In the genomic region with DNA sequence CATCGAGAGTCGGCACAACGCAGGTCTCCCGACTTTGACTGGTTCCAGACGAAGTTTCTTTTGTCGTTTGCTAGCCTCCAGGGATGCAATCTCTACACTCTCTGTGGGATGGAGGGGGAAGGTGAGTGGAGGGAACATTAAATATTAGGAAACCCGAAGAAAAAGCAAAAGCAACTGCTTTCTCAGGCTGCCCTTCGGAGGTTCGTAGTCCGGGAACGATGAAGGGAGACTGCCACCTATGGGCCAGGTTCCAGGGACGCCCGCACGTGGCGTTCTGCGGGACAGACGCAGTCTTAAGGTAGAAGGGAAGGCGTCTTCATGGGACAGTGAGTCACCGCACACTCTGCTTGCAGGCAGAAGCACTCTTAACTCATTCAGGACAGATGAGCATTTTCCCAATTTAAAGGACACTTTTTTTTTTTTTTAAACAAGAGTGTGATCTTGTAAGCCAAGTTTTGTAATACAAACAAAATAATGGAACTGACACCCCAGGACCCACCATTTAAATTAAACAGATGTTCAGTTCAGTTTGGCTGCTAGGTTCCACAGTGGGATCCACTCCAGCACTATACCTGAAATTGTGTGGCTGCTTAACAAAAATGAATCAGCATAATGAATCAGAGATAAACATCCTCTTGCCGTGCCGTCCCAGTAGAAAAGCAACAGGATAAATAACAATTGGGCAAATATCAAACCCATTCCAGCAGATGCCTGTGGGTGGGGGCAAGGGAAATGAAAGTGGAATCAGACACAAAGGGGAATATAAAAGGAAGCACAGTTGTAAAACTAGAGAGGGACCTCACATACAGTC, we compare ENCODE assay signal across 8 cellular contexts.
DNase-seq lines count a peak whose midpoint lies in the region; ATAC-seq and TF ChIP-seq lines count a peak whose summit lies in the region.

No MANE protein-coding gene starts in this region.

- no peaks in the 10 kb centered on the region for H3K9me3 ChIP-seq in Caco-2

- H3K9me3 Mint-ChIP-seq in Caco-2 (ENCODE audit: unreplicated experiment) (no peaks in the 10 kb centered on the region), HFFc6 (no peaks in the 10 kb centered on the region)
- no peaks in the 10 kb centered on the region for H3K9me3 Mint-ChIP-seq in activated CD4-positive, alpha-beta T cell treated with anti-CD3 and anti-CD28 coated beads, Interleukin-2, amount 10 ng/mL, durations not matched to agents 24 days and 14 days

- H3K4me3 ChIP-seq in Caco-2 (ENCODE audit: low read depth, low read length), result peak overlapping the region; percentile 30

- DNase-seq in Caco-2, result peak; percentile 84 to 86
- DNase-seq in HFFc6, result peak; percentile 80
- peak; percentile 35 for DNase-seq in NCI-H345 treated with DMSO at 0.1 percent for 48 hours (lab: John Stamatoyannopoulos, UW; ENCODE audit: unreplicated experiment)
- peak; percentile 93 for DNase-seq in activated CD4-positive, alpha-beta T cell treated with anti-CD3 and anti-CD28 coated beads, Interleukin-2, amount 10 ng/mL, durations not matched to agents 24 days and 14 days
- DNase-seq in dedifferentiated amniotic fluid mesenchymal stem cell (ENCODE audit: extremely low spot score), result peak; percentile 69
- peak; percentile 86 for DNase-seq in left lobe of liver (ENCODE audit: low spot score)
- peak; percentile 64 to 66 for DNase-seq in stimulated activated CD4-positive, alpha-beta T cell treated with anti-CD3 and anti-CD28 coated beads, Interleukin-1b, Interleukin-23, amount 100 ng/mL, for 4 hours (ENCODE audit: low read depth in 2 of 2)

- H3K36me3 ChIP-seq in Caco-2 (ENCODE audit: control insufficient read depth, insufficient read depth, low read length), result no peaks in the 10 kb centered on the region

- POLR2A ChIA-PET in Caco-2 (lab: Charles Lee), result no interaction called here

- H3K4me1 Mint-ChIP-seq in Caco-2 (ENCODE audit: low read depth, unreplicated experiment) (peaks cover 21% of the 10 kb centered on the region), HFFc6 (ENCODE audit: low read depth) (peaks cover 45% of the 10 kb centered on the region)
- H3K4me1 Mint-ChIP-seq in activated CD4-positive, alpha-beta T cell treated with anti-CD3 and anti-CD28 coated beads, Interleukin-2, amount 10 ng/mL, durations not matched to agents 24 days and 14 days, result peaks cover 11% of the 10 kb centered on the region

- H3K27ac Mint-ChIP-seq in Caco-2 (ENCODE audit: unreplicated experiment) (no peak overlapping the region), HFFc6 (peak overlapping the region; percentile 78)
- no peak overlapping the region for H3K27ac Mint-ChIP-seq in activated CD4-positive, alpha-beta T cell treated with anti-CD3 and anti-CD28 coated beads, Interleukin-2, amount 10 ng/mL, durations not matched to agents 24 days and 14 days

- no peaks in the 10 kb centered on the region for H3K27me3 ChIP-seq in Caco-2 (replicated peaks; ENCODE audit: control insufficient read depth, insufficient read depth, low read length)

- TF ChIP-seq CTCF in Caco-2 (IDR thresholded peaks at IDR 0.05; ENCODE audit: insufficient read depth in 1 of 2, low read depth in 1 of 2, low read length in 1 of 2, severe bottlenecking in 1 of 2, unreplicated experiment in 1 of 2) (peak; percentile 72 to 92), HFFc6 (IDR thresholded peaks at IDR 0.05) (peak; percentile 89)

- no TSS peak for BruUV-seq in Caco-2 (replicated peaks; lab: Mats Ljungman, UMichigan)

- H3K27me3 Mint-ChIP-seq in Caco-2 (ENCODE audit: insufficient read depth, unreplicated experiment), result no peaks in the 10 kb centered on the region
- peaks cover 2% of the 10 kb centered on the region; the same call in 1 of the 2 replicates for H3K27me3 Mint-ChIP-seq in HFFc6 (ENCODE audit: insufficient read depth)
- H3K27me3 Mint-ChIP-seq in activated CD4-positive, alpha-beta T cell treated with anti-CD3 and anti-CD28 coated beads, Interleukin-2, amount 10 ng/mL, durations not matched to agents 24 days and 14 days, result peaks cover 63% of the 10 kb centered on the region

- intact Hi-C loops in Caco-2 (cut with micrococcal nuclease; ENCODE audit: unreplicated experiment), result loop anchor here (1.0 to 5.0 kb wide), 6 partner anchors 53 to 291 kb away; no protein-coding TSS in a partner anchor
- intact Hi-C loops in activated CD4-positive, alpha-beta T cell treated with anti-CD3 and anti-CD28 coated beads, Interleukin-2, amount 10 ng/mL, durations not matched to agents 24 days and 14 days (cut with micrococcal nuclease), result loop anchor here (1.0 to 5.0 kb wide), 6 partner anchors 55 to 291 kb away; no protein-coding TSS in a partner anchor

- H3K36me3 Mint-ChIP-seq in Caco-2 (ENCODE audit: insufficient read depth, unreplicated experiment), result no peaks in the 10 kb centered on the region
- H3K36me3 Mint-ChIP-seq in HFFc6 (ENCODE audit: low read depth), result no peaks in the 10 kb centered on the region
- H3K36me3 Mint-ChIP-seq in activated CD4-positive, alpha-beta T cell treated with anti-CD3 and anti-CD28 coated beads, Interleukin-2, amount 10 ng/mL, durations not matched to agents 24 days and 14 days (ENCODE audit: low read depth), result no peaks in the 10 kb centered on the region

- ATAC-seq in left lobe of liver, result peak; percentile 96
- no peak for ATAC-seq in HG03571 (IDR thresholded peaks at IDR 0.05; ENCODE audit: unreplicated experiment)

- 0 out of 2 replicates have a peak, but pooled peaks cover 7% of the 10 kb centered on the region for H3K4me1 ChIP-seq in Caco-2

- CTCF ChIA-PET in Caco-2 (lab: Charles Lee), result interaction anchor here (0.6 to 0.9 kb wide), 2 partner anchors 111 to 224 kb away, joined by 3 to 4 read pairs; no protein-coding TSS in a partner anchor

- H3K4me3 Mint-ChIP-seq in Caco-2 (ENCODE audit: unreplicated experiment) (peak overlapping the region; percentile 69), HFFc6 (peak overlapping the region; percentile 92)
- peak overlapping the region; percentile 82 for H3K4me3 Mint-ChIP-seq in activated CD4-positive, alpha-beta T cell treated with anti-CD3 and anti-CD28 coated beads, Interleukin-2, amount 10 ng/mL, durations not matched to agents 24 days and 14 days

Comparison
In these comparisons a context has a peak if more than half of its experiments do, and no peak if none do; other contexts are left out.
1. DNase-seq: peak in every context shown above with its lines; median percentile 93 in activated CD4-positive, alpha-beta T cell treated with anti-CD3 and anti-CD28 coated beads, Interleukin-2, amount 10 ng/mL, durations not matched to agents 24 days and 14 days; 86 in left lobe of liver; 85 in Caco-2; 80 in HFFc6; 69 in dedifferentiated amniotic fluid mesenchymal stem cell; 65 in stimulated activated CD4-positive, alpha-beta T cell treated with anti-CD3 and anti-CD28 coated beads, Interleukin-1b, Interleukin-23, amount 100 ng/mL, for 4 hours; 35 in NCI-H345 treated with DMSO at 0.1 percent for 48 hours.